22 cellular contexts compared by ENCODE assay signal in the genomic region with DNA sequence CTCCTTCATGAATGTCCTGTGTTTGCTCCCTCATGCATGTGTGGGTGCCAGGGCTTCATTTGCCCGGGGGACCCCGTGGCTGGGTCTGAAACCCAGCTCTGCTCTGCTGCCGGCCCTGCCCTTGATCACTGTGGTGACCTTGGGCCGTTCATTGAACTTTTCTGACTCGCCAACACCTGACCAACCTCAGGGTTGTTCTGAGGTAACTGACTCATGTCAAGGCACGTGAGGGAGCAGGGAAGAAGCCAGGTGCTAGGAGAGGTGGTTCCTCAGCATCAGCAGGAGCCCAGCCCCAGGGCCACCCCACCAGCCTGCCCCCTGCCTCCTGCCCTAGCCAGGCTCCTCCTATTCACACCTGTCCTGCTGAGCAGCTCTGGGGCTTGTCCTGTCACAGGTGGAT. TPM values are rescaled to one million over a fixed set of nuclear protein-coding genes. Genes with fewer than 3 reads are reported as not detected.
DNase-seq lines count a peak whose midpoint lies in the region; ATAC-seq, FAIRE-seq and TF ChIP-seq lines count a peak whose summit lies in the region.
"Had no signal": no experiment of that assay in that cellular context is flagged by ENCODE, and none has a peak within 500 bp of the region (broad histone marks: within the 10 kb centered on the region; RNA-seq: fewer than 3 reads in every experiment).

No MANE protein-coding gene starts in this region.

- H3K9me3 ChIP-seq in Peyer's patch, result no peaks in the 10 kb centered on the region
- H3K9me3 ChIP-seq in HepG2 (ENCODE audit: low read length), result no peaks in the 10 kb centered on the region
- H3K9me3 ChIP-seq: BE2C had no signal

- TF ChIP-seq POLR2A in Peyer's patch (IDR thresholded peaks at IDR 0.05) (no peak), HepG2 (IDR thresholded peaks at IDR 0.05; ENCODE audit: insufficient read depth in 1 of 2, low read depth in 2 of 2, low read length in 2 of 2) (no peak)

- TF ChIP-seq CTCF in Peyer's patch (IDR thresholded peaks at IDR 0.05), result peak in 1 of 6 experiments; percentile 2
- no peak for TF ChIP-seq CTCF in foreskin keratinocyte (conservative IDR thresholded peaks at IDR 0.05)
- TF ChIP-seq CTCF in HepG2 (CRISPR knock-in tag; IDR thresholded peaks at IDR 0.05), result no peak

- no peak for TF ChIP-seq EP300 in HepG2 (IDR thresholded peaks at IDR 0.05; ENCODE audit: low read depth in 2 of 2, low read length in 2 of 2)
- no peak for TF ChIP-seq EP300 in HepG2 (CRISPR knock-in tag; IDR thresholded peaks at IDR 0.05; ENCODE audit: borderline replicate concordance)

- CTCF ChIA-PET in HepG2 (lab: Yijun Ruan, JAX; ENCODE audit: low intra/inter-chr PET ratio, low total read pairs), result interaction anchor here (1.2 kb wide), 1 partner anchor 22 kb away, joined by 3 read pairs; no protein-coding TSS in a partner anchor

- 3% methylated on average over 5 of the region's 6 CpGs for WGBS in HepG2 (ENCODE audit: low lambda C conversion rate)

- no peak for TF ChIP-seq RAD21 in HepG2 (CRISPR knock-in tag; IDR thresholded peaks at IDR 0.05)

- DNase-seq in Peyer's patch (peak in 2 of 3 donors; percentile 73 to 77), foreskin keratinocyte (peak in 1 of 2 donors; percentile 19), HepG2 (ENCODE audit: low spot score) (no peak), NCI-H524 treated with DMSO at 0.1 percent for 48 hours (lab: John Stamatoyannopoulos, UW) (no peak), NCI-H2227 (lab: John Stamatoyannopoulos, UW; ENCODE audit: unreplicated experiment) (no peak)
- DNase-seq: ACHN; BE2C; C1 segment of cervical spinal cord; CD4-positive, CD25-positive, alpha-beta regulatory T cell; CD8-positive, alpha-beta memory T cell; COR-L47; DMS 273 treated with DMSO at 0.1 percent for 48 hours; DMS53; DND-41; EL; H9 had no signal

- no peak for FAIRE-seq in HepG2 (lab: Jason Lieb, UNC)
- FAIRE-seq: A204.1, GM12878, H1 had no signal

- peak overlapping the region in 2 of 4 donors; percentile 82 to 95 for H3K27ac ChIP-seq in Peyer's patch
- no peak overlapping the region for H3K27ac ChIP-seq in foreskin keratinocyte
- H3K27ac ChIP-seq in HepG2 (ENCODE audit: extremely low read length, insufficient read depth, low read length), result no peak overlapping the region

- ATAC-seq in foreskin keratinocyte (peak; percentile 23), HepG2 (no peak), HG03039 (IDR thresholded peaks at IDR 0.05; ENCODE audit: unreplicated experiment) (no peak)
- ATAC-seq: GM12878 had no signal

- no peak overlapping the region for H3K4me3 ChIP-seq in Peyer's patch
- H3K4me3 ChIP-seq in HepG2 (replicated peaks in 1 of 3; ENCODE audit: insufficient read depth in 1 of 3, low read depth in 2 of 3, low read length in 3 of 3), result no peak overlapping the region
- H3K4me3 ChIP-seq: GM12878 had no signal

- BruUV-seq in HepG2 (replicated peaks; lab: Mats Ljungman, UMichigan), result no TSS peak

- in situ Hi-C loops in HepG2 (cut with HindIII; ENCODE audit: extremely low pct_ligation_motif_present, low pct_unique_long_range_greater_than_20kb), result no loop called here

- no peak overlapping the region for H3K9ac ChIP-seq in HepG2 (ENCODE audit: insufficient read depth, low read depth, low read length)

- intact Hi-C loops in HepG2 (cut with micrococcal nuclease; ENCODE audit: unreplicated experiment), result no loop called here

- H3K36me3 ChIP-seq in Peyer's patch (no peaks in the 10 kb centered on the region), HepG2 (replicated peaks in 1 of 2; ENCODE audit: control insufficient read depth in 1 of 2, insufficient read depth in 2 of 2, low read length in 2 of 2) (no peaks in the 10 kb centered on the region)
- H3K36me3 ChIP-seq: BE2C had no signal

- no peaks in the 10 kb centered on the region for H3K79me2 ChIP-seq in HepG2 (ENCODE audit: insufficient read depth, low read length)

- H3K4me1 ChIP-seq in Peyer's patch (peaks cover 0 to 52% (median 2%) of the 10 kb centered on the region in 4 donors), foreskin keratinocyte (no peaks in the 10 kb centered on the region), HepG2 (ENCODE audit: insufficient read depth, low read length) (peaks cover 30% of the 10 kb centered on the region)
- H3K4me1 ChIP-seq: BE2C had no signal

- H3K27me3 ChIP-seq in Peyer's patch, result no peaks in the 10 kb centered on the region
- peaks cover 44% of the 10 kb centered on the region for H3K27me3 ChIP-seq in foreskin keratinocyte
- H3K27me3 ChIP-seq in HepG2 (ENCODE audit: control insufficient read depth in 1 of 2, insufficient read depth in 2 of 2, low read length in 2 of 2), result no peaks in the 10 kb centered on the region
- H3K27me3 ChIP-seq: BE2C had no signal

- POLR2A ChIA-PET in HepG2 (lab: Yijun Ruan, JAX), result no interaction called here

- H4K20me1 ChIP-seq in HepG2 (ENCODE audit: insufficient read depth, low read length), result no peaks in the 10 kb centered on the region

- H3K4me2 ChIP-seq in HepG2 (ENCODE audit: low read depth, low read length), result peak overlapping the region; percentile 33; the same call in 1 of the 2 replicates

- no peak overlapping the region for H2AFZ ChIP-seq in HepG2 (ENCODE audit: low read length)

TF ChIP-seq in HepG2, 621 proteins besides CTCF, POLR2A, EP300 and RAD21 (continues in another document):
- TF ChIP-seq ZNF180 (CRISPR knock-in tag; IDR thresholded peaks at IDR 0.05; ENCODE audit: borderline replicate concordance, low read depth) (no peak), ZSCAN22 (CRISPR knock-in tag; IDR thresholded peaks at IDR 0.05) (no peak), NKX3-1 (CRISPR knock-in tag; IDR thresholded peaks at IDR 0.05) (no peak), FOSL2 (CRISPR knock-in tag; IDR thresholded peaks at IDR 0.05) (peak; percentile 44; the same call in 1 of the 2 replicates), ARNTL (CRISPR knock-in tag; IDR thresholded peaks at IDR 0.05) (peak; percentile 79), RXRB (CRISPR knock-in tag; IDR thresholded peaks at IDR 0.05; ENCODE audit: borderline replicate concordance) (0 out of 2 replicates have a peak, but pooled peaks have one; percentile 42), RARA (CRISPR knock-in tag; IDR thresholded peaks at IDR 0.05) (peak; percentile 57), RXRA (CRISPR knock-in tag; IDR thresholded peaks at IDR 0.05) (peak; percentile 69; the same call in 1 of the 2 replicates), HNF4A (CRISPR knock-in tag; IDR thresholded peaks at IDR 0.05) (0 out of 2 replicates have a peak, but pooled peaks have one; percentile 12)
- TF ChIP-seq, protein P1, sequence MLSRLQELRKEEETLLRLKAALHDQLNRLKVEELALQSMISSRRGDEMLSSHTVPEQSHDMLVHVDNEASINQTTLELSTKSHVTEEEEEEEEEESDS (CRISPR knock-in tag; IDR thresholded peaks at IDR 0.05; ENCODE audit: borderline replicate concordance), result no peak
- TF ChIP-seq, protein P2, sequence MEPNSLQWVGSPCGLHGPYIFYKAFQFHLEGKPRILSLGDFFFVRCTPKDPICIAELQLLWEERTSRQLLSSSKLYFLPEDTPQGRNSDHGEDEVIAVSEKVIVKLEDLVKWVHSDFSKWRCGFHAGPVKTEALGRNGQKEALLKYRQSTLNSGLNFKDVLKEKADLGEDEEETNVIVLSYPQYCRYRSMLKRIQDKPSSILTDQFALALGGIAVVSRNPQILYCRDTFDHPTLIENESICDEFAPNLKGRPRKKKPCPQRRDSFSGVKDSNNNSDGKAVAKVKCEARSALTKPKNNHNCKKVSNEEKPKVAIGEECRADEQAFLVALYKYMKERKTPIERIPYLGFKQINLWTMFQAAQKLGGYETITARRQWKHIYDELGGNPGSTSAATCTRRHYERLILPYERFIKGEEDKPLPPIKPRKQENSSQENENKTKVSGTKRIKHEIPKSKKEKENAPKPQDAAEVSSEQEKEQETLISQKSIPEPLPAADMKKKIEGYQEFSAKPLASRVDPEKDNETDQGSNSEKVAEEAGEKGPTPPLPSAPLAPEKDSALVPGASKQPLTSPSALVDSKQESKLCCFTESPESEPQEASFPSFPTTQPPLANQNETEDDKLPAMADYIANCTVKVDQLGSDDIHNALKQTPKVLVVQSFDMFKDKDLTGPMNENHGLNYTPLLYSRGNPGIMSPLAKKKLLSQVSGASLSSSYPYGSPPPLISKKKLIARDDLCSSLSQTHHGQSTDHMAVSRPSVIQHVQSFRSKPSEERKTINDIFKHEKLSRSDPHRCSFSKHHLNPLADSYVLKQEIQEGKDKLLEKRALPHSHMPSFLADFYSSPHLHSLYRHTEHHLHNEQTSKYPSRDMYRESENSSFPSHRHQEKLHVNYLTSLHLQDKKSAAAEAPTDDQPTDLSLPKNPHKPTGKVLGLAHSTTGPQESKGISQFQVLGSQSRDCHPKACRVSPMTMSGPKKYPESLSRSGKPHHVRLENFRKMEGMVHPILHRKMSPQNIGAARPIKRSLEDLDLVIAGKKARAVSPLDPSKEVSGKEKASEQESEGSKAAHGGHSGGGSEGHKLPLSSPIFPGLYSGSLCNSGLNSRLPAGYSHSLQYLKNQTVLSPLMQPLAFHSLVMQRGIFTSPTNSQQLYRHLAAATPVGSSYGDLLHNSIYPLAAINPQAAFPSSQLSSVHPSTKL (CRISPR knock-in tag; IDR thresholded peaks at IDR 0.05), result 0 out of 2 replicates have a peak, but pooled peaks have one; percentile 13

RNA-seq across cellular contexts. Expression of a gene that starts 47.9 kb away (rescaled TPM):
- not detected for total RNA-seq in Peyer's patch
- not detected in 2 replicates for total RNA-seq in foreskin keratinocyte
- polyA plus RNA-seq in foreskin keratinocyte, result not detected in 2 replicates
- total RNA-seq in HepG2 (2016; rRNA removed; fragmentation: Illumina TruSeq; extraction: Trizol), result not detected in 2 replicates
- total RNA-seq in HepG2 (2016; cell fraction: cytosol; rRNA removed; fragmentation: Illumina TruSeq; extraction: Trizol; ENCODE audit: low read depth), result not detected in 2 replicates
- total RNA-seq in HepG2 (2016; cell fraction: insoluble cytoplasmic fraction; rRNA removed; fragmentation: Illumina TruSeq; extraction: Trizol), result not detected in 2 replicates
- not detected in 2 replicates for total RNA-seq in HepG2 (2016; cell fraction: membrane; rRNA removed; fragmentation: Illumina TruSeq; extraction: Trizol)
- not detected in 2 replicates for total RNA-seq in HepG2 (2016; cell fraction: nucleus; rRNA removed; fragmentation: Illumina TruSeq; extraction: Trizol)
- polyA plus RNA-seq in HepG2 (2011; rRNA removed), result not detected in 2 replicates
- not detected in 2 replicates for polyA plus RNA-seq in HepG2 (2011; cell fraction: cytosol; rRNA removed)
- polyA plus RNA-seq in HepG2 (2011; cell fraction: nucleus; rRNA removed), result not detected in 2 replicates
- polyA plus RNA-seq in HepG2 (2012), result not detected in 2 replicates
- not detected in 2 replicates for polyA plus RNA-seq in HepG2 (2016; cell fraction: cytosol; fragmentation: Illumina TruSeq; extraction: Trizol; ENCODE audit: low read depth)
- not detected in 2 replicates for polyA plus RNA-seq in HepG2 (2016; cell fraction: insoluble cytoplasmic fraction; fragmentation: Illumina TruSeq; extraction: Trizol; ENCODE audit: low read depth)
- not detected in 2 replicates for polyA plus RNA-seq in HepG2 (2016; cell fraction: membrane; fragmentation: Illumina TruSeq; extraction: Trizol; ENCODE audit: low read depth)
- not detected in 2 replicates for polyA plus RNA-seq in HepG2 (2016; cell fraction: nucleus; fragmentation: Illumina TruSeq; extraction: Trizol; ENCODE audit: insufficient read depth, low read depth)
- polyA minus RNA-seq in HepG2 (2011; rRNA and poly(A)+ RNA removed; ENCODE audit: low replicate concordance), result not detected in 2 replicates
- not detected in 2 replicates for polyA minus RNA-seq in HepG2 (2011; cell fraction: cytosol; rRNA and poly(A)+ RNA removed)
- not detected in 2 replicates for polyA minus RNA-seq in HepG2 (2011; cell fraction: nucleus; rRNA and poly(A)+ RNA removed)
- total RNA-seq: CD4-positive, CD25-positive, alpha-beta regulatory T cell; CD8-positive, alpha-beta memory T cell; G401; GM12878; H1; H9; HT-29 had no signal
- polyA plus RNA-seq: CD4-positive, CD25-positive, alpha-beta regulatory T cell; CD8-positive, alpha-beta memory T cell; GM12878; H1 had no signal

Comparison
In these comparisons a context has a peak if more than half of its experiments do, and no peak if none do; other contexts are left out.
1. DNase-seq: peak in Peyer's patch (2 of 3); none in HepG2 (single experiment), NCI-H524 treated with DMSO at 0.1 percent for 48 hours (single experiment) and NCI-H2227 (single experiment).